In the genomic region with DNA sequence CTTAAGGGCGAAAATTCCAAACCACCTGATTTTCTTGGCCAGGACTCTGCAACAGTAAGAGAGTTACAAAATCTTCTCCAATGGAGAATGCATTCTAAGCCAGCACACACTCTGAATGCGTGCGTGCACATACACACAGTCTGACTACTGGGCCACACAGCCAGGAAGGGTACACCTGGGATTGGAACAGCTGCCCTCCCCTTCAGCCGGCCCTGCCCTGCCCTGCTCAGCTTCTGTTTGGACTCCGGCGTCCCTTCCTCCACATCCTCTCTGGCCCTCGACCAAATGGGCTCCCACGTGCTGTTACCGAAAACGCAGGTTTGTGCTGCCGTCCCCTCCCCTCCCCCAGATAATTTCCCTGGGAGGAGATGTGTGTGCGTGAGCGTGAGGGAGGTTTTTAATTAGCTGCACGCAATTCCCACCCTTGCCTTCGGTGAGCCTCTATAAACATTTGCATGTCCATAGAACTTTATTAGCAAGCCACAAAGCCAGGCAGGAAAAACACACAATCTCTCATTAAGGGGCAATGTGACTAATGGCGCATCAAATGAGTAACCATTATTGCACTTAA, we compare ENCODE assay signal across 1 cellular context.
TF ChIP-seq lines count a peak whose summit lies in the region.

No MANE protein-coding gene starts in this region.

TF ChIP-seq in HEK293, 187 proteins besides CTCF, POLR2A, EP300 and RAD21 (continued from another document):
- TF ChIP-seq, protein P1, sequence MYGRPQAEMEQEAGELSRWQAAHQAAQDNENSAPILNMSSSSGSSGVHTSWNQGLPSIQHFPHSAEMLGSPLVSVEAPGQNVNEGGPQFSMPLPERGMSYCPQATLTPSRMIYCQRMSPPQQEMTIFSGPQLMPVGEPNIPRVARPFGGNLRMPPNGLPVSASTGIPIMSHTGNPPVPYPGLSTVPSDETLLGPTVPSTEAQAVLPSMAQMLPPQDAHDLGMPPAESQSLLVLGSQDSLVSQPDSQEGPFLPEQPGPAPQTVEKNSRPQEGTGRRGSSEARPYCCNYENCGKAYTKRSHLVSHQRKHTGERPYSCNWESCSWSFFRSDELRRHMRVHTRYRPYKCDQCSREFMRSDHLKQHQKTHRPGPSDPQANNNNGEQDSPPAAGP (tag by site-specific recombination; IDR thresholded peaks at IDR 0.05): peak; percentile 96
- TF ChIP-seq ZNF660 (tag by site-specific recombination; IDR thresholded peaks at IDR 0.05) (no peak), ZNF324 (tag by site-specific recombination; IDR thresholded peaks at IDR 0.05) (no peak), EGR2 (tag by site-specific recombination; IDR thresholded peaks at IDR 0.05; ENCODE audit: low read depth) (peak; percentile 96), SP3 (tag by site-specific recombination; IDR thresholded peaks at IDR 0.05) (no peak), ZNF391 (tag by site-specific recombination; IDR thresholded peaks at IDR 0.05; ENCODE audit: borderline replicate concordance, low read depth) (peak; percentile 13; the same call in 1 of the 2 replicates), ZNF600 (tag by site-specific recombination; IDR thresholded peaks at IDR 0.05) (peak; percentile 69), ZBTB48 (tag by site-specific recombination; IDR thresholded peaks at IDR 0.05) (0 out of 2 replicates have a peak, but pooled peaks have one; percentile 6), WT1 (tag by site-specific recombination; IDR thresholded peaks at IDR 0.05) (peak; percentile 91), ZNF19 (tag by site-specific recombination; IDR thresholded peaks at IDR 0.05; ENCODE audit: low read depth) (no peak), ZFP3 (tag by site-specific recombination; IDR thresholded peaks at IDR 0.05; ENCODE audit: low read depth) (no peak), SP7 (tag by site-specific recombination; IDR thresholded peaks at IDR 0.05) (peak; percentile 81)
- TF ChIP-seq, protein P2, sequence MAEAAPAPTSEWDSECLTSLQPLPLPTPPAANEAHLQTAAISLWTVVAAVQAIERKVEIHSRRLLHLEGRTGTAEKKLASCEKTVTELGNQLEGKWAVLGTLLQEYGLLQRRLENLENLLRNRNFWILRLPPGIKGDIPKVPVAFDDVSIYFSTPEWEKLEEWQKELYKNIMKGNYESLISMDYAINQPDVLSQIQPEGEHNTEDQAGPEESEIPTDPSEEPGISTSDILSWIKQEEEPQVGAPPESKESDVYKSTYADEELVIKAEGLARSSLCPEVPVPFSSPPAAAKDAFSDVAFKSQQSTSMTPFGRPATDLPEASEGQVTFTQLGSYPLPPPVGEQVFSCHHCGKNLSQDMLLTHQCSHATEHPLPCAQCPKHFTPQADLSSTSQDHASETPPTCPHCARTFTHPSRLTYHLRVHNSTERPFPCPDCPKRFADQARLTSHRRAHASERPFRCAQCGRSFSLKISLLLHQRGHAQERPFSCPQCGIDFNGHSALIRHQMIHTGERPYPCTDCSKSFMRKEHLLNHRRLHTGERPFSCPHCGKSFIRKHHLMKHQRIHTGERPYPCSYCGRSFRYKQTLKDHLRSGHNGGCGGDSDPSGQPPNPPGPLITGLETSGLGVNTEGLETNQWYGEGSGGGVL (tag by site-specific recombination; IDR thresholded peaks at IDR 0.05): peak; percentile 57; the same call in 1 of the 2 replicates
- TF ChIP-seq, protein P3, sequence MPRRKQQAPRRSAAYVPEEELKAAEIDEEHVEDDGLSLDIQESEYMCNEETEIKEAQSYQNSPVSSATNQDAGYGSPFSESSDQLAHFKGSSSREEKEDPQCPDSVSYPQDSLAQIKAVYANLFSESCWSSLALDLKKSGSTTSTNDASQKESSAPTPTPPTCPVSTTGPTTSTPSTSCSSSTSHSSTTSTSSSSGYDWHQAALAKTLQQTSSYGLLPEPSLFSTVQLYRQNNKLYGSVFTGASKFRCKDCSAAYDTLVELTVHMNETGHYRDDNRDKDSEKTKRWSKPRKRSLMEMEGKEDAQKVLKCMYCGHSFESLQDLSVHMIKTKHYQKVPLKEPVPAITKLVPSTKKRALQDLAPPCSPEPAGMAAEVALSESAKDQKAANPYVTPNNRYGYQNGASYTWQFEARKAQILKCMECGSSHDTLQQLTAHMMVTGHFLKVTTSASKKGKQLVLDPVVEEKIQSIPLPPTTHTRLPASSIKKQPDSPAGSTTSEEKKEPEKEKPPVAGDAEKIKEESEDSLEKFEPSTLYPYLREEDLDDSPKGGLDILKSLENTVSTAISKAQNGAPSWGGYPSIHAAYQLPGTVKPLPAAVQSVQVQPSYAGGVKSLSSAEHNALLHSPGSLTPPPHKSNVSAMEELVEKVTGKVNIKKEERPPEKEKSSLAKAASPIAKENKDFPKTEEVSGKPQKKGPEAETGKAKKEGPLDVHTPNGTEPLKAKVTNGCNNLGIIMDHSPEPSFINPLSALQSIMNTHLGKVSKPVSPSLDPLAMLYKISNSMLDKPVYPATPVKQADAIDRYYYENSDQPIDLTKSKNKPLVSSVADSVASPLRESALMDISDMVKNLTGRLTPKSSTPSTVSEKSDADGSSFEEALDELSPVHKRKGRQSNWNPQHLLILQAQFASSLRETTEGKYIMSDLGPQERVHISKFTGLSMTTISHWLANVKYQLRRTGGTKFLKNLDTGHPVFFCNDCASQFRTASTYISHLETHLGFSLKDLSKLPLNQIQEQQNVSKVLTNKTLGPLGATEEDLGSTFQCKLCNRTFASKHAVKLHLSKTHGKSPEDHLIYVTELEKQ (tag by site-specific recombination; IDR thresholded peaks at IDR 0.05; ENCODE audit: borderline replicate concordance): no peak
- TF ChIP-seq, protein P4, sequence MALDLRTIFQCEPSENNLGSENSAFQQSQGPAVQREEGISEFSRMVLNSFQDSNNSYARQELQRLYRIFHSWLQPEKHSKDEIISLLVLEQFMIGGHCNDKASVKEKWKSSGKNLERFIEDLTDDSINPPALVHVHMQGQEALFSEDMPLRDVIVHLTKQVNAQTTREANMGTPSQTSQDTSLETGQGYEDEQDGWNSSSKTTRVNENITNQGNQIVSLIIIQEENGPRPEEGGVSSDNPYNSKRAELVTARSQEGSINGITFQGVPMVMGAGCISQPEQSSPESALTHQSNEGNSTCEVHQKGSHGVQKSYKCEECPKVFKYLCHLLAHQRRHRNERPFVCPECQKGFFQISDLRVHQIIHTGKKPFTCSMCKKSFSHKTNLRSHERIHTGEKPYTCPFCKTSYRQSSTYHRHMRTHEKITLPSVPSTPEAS (tag by site-specific recombination; IDR thresholded peaks at IDR 0.05): peak; percentile 54; the same call in 1 of the 2 replicates
- TF ChIP-seq, protein P5, sequence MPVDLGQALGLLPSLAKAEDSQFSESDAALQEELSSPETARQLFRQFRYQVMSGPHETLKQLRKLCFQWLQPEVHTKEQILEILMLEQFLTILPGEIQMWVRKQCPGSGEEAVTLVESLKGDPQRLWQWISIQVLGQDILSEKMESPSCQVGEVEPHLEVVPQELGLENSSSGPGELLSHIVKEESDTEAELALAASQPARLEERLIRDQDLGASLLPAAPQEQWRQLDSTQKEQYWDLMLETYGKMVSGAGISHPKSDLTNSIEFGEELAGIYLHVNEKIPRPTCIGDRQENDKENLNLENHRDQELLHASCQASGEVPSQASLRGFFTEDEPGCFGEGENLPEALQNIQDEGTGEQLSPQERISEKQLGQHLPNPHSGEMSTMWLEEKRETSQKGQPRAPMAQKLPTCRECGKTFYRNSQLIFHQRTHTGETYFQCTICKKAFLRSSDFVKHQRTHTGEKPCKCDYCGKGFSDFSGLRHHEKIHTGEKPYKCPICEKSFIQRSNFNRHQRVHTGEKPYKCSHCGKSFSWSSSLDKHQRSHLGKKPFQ (tag by site-specific recombination; IDR thresholded peaks at IDR 0.05): peak; percentile 70
